Comparison of ENCODE assay signal across 8 cellular contexts in genomic region chr6:142013286-142013685, GRCh38.
DNase-seq lines count a peak whose midpoint lies in the region; ATAC-seq and TF ChIP-seq lines count a peak whose summit lies in the region.

No MANE protein-coding gene starts in this region.

- no peaks in the 10 kb centered on the region for H3K9me3 ChIP-seq in CD8-positive, alpha-beta memory T cell (ENCODE audit: low read length)
- H3K9me3 ChIP-seq in upper lobe of left lung, result no peaks in the 10 kb centered on the region

- H3K36me3 Mint-ChIP-seq in CD8-positive, alpha-beta memory T cell, result no peaks in the 10 kb centered on the region

- H3K27me3 ChIP-seq in CD8-positive, alpha-beta memory T cell (ENCODE audit: insufficient read depth, low read length, poor library complexity, severe bottlenecking), result no peaks in the 10 kb centered on the region
- no peaks in the 10 kb centered on the region for H3K27me3 ChIP-seq in upper lobe of left lung

- H3K27ac ChIP-seq in CD8-positive, alpha-beta memory T cell (ENCODE audit: low read depth, low read length), result no peak overlapping the region
- no peak overlapping the region for H3K27ac ChIP-seq in upper lobe of left lung

- intact Hi-C loops in left ventricle myocardium superior (cut with micrococcal nuclease), result no loop called here

- no peak for TF ChIP-seq EP300 in upper lobe of left lung (IDR thresholded peaks at IDR 0.05)

- H3K4me3 Mint-ChIP-seq in CD8-positive, alpha-beta memory T cell, result no peak overlapping the region

- peaks cover 0 to 4% (median 0%) of the 10 kb centered on the region in 3 donors for H3K4me1 Mint-ChIP-seq in CD8-positive, alpha-beta memory T cell

- peaks cover 0 to 2% (median 0%) of the 10 kb centered on the region in 5 donors for H3K9me3 Mint-ChIP-seq in CD8-positive, alpha-beta memory T cell

- H3K27me3 Mint-ChIP-seq in CD8-positive, alpha-beta memory T cell, result peaks cover 0 to 3% of the 10 kb centered on the region in 2 donors

- H3K4me3 ChIP-seq in fibroblast of the aortic adventitia (ENCODE audit: low read depth, low read length) (no peak overlapping the region), upper lobe of left lung (no peak overlapping the region)
- no peak overlapping the region for H3K4me3 ChIP-seq in CD8-positive, alpha-beta memory T cell (ENCODE audit: low read length)

- TF ChIP-seq CTCF in fibroblast of the aortic adventitia (IDR thresholded peaks at IDR 0.05; ENCODE audit: insufficient read depth, low read length) (no peak), upper lobe of left lung (IDR thresholded peaks at IDR 0.05) (no peak)

- POLR2A ChIA-PET in CD8-positive, alpha-beta memory T cell (lab: Charles Lee), result no interaction called here

- TF ChIP-seq POLR2A in upper lobe of left lung (IDR thresholded peaks at IDR 0.05), result no peak

- DNase-seq in ELR (ENCODE audit: low read depth) (peak; percentile 99), HT-29 (ENCODE audit: low spot score) (peak; percentile 61), fibroblast of the aortic adventitia (ENCODE audit: low read depth) (peak; percentile 91), left ventricle myocardium superior (no peak), NOMO-1 treated with dmso at 0.1 percent for 144 hours (lab: John Stamatoyannopoulos, UW; ENCODE audit: unreplicated experiment) (no peak), upper lobe of left lung (no peak)
- no peak for DNase-seq in CD8-positive, alpha-beta memory T cell

- ATAC-seq in GM21717 (IDR thresholded peaks at IDR 0.05; ENCODE audit: unreplicated experiment), result peak; percentile 74
- no peak for ATAC-seq in left ventricle myocardium superior
- no peak for ATAC-seq in upper lobe of left lung (ENCODE audit: low FRiP score in 2 of 2)

- H3K36me3 ChIP-seq in CD8-positive, alpha-beta memory T cell (ENCODE audit: insufficient read depth, low read length), result no peaks in the 10 kb centered on the region
- H3K36me3 ChIP-seq in upper lobe of left lung, result no peaks in the 10 kb centered on the region

- CTCF ChIA-PET in CD8-positive, alpha-beta memory T cell (lab: Charles Lee), result no interaction called here

- no peak overlapping the region for H3K27ac Mint-ChIP-seq in CD8-positive, alpha-beta memory T cell

- H3K4me1 ChIP-seq in CD8-positive, alpha-beta memory T cell (ENCODE audit: insufficient read depth, low read length), result no peaks in the 10 kb centered on the region
- H3K4me1 ChIP-seq in upper lobe of left lung, result no peaks in the 10 kb centered on the region

Comparison
In these comparisons a context has a peak if more than half of its experiments do, and no peak if none do; other contexts are left out.
1. DNase-seq: peak in ELR (single experiment), HT-29 (single experiment) and fibroblast of the aortic adventitia (single experiment); none in left ventricle myocardium superior (single experiment), CD8-positive, alpha-beta memory T cell (0 of 5), NOMO-1 treated with dmso at 0.1 percent for 144 hours (single experiment) and upper lobe of left lung (0 of 2).